ENCODE assay signal across 2 cellular contexts in genomic region chr7:135184254-135184841, GRCh38.
TF ChIP-seq lines count a peak whose summit lies in the region.

No MANE protein-coding gene starts in this region.

TF ChIP-seq in GM12891, 5 proteins besides CTCF, POLR2A, EP300 and RAD21:
- TF ChIP-seq SPI1 (IDR thresholded peaks at IDR 0.05; ENCODE audit: low read depth, low read length), result no peak
- no peak for TF ChIP-seq PAX5 (IDR thresholded peaks at IDR 0.05; ENCODE audit: insufficient read depth, low read length, severe bottlenecking)
- no peak for TF ChIP-seq TAF1 (IDR thresholded peaks at IDR 0.05; ENCODE audit: low read depth, low read length)
- no peak for TF ChIP-seq POU2F2 (IDR thresholded peaks at IDR 0.05; ENCODE audit: low read depth, low read length)
- peak; percentile 29; the same call in 1 of the 2 replicates for TF ChIP-seq POLR2AphosphoS5 (IDR thresholded peaks at IDR 0.05; ENCODE audit: low read depth, low read length)
TF ChIP-seq in GM12891: peak in this region for 1.

TF ChIP-seq in K562, 482 proteins besides CTCF, POLR2A, EP300 and RAD21 (continues in another document):
- TF ChIP-seq ZNF175 (CRISPR knock-in tag; IDR thresholded peaks at IDR 0.05; ENCODE audit: low read depth), result no peak
- TF ChIP-seq CUX1 (CRISPR knock-in tag; IDR thresholded peaks at IDR 0.05), result no peak
- TF ChIP-seq RREB1 (CRISPR knock-in tag; IDR thresholded peaks at IDR 0.05), result no peak
- no peak for TF ChIP-seq GABPA (tag; conservative IDR thresholded peaks at IDR 0.05; ENCODE audit: low read depth)
- no peak for TF ChIP-seq PRMT5 (CRISPR knock-in tag; IDR thresholded peaks at IDR 0.05)
- TF ChIP-seq MCM2 (IDR thresholded peaks at IDR 0.05; ENCODE audit: low read depth), result no peak
- TF ChIP-seq SMARCA4 (IDR thresholded peaks at IDR 0.05), result 0 out of 2 replicates have a peak, but pooled peaks have one; percentile 17
- no peak for TF ChIP-seq IRF1 (CRISPR knock-in tag; IDR thresholded peaks at IDR 0.05; ENCODE audit: borderline replicate concordance)
- TF ChIP-seq ZNF764 (CRISPR knock-in tag; IDR thresholded peaks at IDR 0.05; ENCODE audit: low read depth), result no peak
- peak; percentile 31; the same call in 1 of the 2 replicates for TF ChIP-seq SMARCE1 (IDR thresholded peaks at IDR 0.05)
- no peak for TF ChIP-seq ZFP30 (CRISPR knock-in tag; IDR thresholded peaks at IDR 0.05; ENCODE audit: borderline replicate concordance)
- TF ChIP-seq HCFC1 (IDR thresholded peaks at IDR 0.05; ENCODE audit: low read depth, low read length), result no peak
- TF ChIP-seq ZBTB11 (CRISPR knock-in tag; IDR thresholded peaks at IDR 0.05), result no peak
- no peak for TF ChIP-seq PML (IDR thresholded peaks at IDR 0.05; ENCODE audit: low read length)
- no peak for TF ChIP-seq AFF1 (IDR thresholded peaks at IDR 0.05; ENCODE audit: low read depth in 1 of 2, partially characterized antibody in 2 of 2)
- TF ChIP-seq ETV1 (tag; conservative IDR thresholded peaks at IDR 0.05; ENCODE audit: low read depth), result no peak
- TF ChIP-seq FOXA3 (CRISPR knock-in tag; conservative IDR thresholded peaks at IDR 0.05 in 1 of 2, IDR thresholded peaks at IDR 0.05 in 1 of 2), result peak in 1 of 2 experiments; percentile 26; a peak in 1 of 4 replicates
- TF ChIP-seq NR2F6 (CRISPR knock-in tag; IDR thresholded peaks at IDR 0.05), result no peak
- no peak for TF ChIP-seq SMAD3 (CRISPR knock-in tag; conservative IDR thresholded peaks at IDR 0.05)
- TF ChIP-seq ATF3 (IDR thresholded peaks at IDR 0.05), result peak; percentile 20; the same call in 1 of the 2 replicates
- no peak for TF ChIP-seq ATF3 (CRISPR knock-in tag; conservative IDR thresholded peaks at IDR 0.05)
- no peak for TF ChIP-seq BCOR (IDR thresholded peaks at IDR 0.05)
- no peak for TF ChIP-seq L3MBTL2 (IDR thresholded peaks at IDR 0.05)
- no peak for TF ChIP-seq MAFG (tag; conservative IDR thresholded peaks at IDR 0.05)
- no peak for TF ChIP-seq ZNF354B (CRISPR knock-in tag; IDR thresholded peaks at IDR 0.05)
- no peak for TF ChIP-seq NCOR1 (IDR thresholded peaks at IDR 0.05)
- TF ChIP-seq GTF2A2 (tag; IDR thresholded peaks at IDR 0.05), result no peak
- no peak for TF ChIP-seq TRIM25 (IDR thresholded peaks at IDR 0.05; ENCODE audit: borderline replicate concordance)
- peak; percentile 38; the same call in 1 of the 2 replicates for TF ChIP-seq ARID1B (IDR thresholded peaks at IDR 0.05)
- peak; percentile 11; the same call in 1 of the 2 replicates for TF ChIP-seq PKNOX1 (IDR thresholded peaks at IDR 0.05)
- TF ChIP-seq DPF2 (IDR thresholded peaks at IDR 0.05), result peak; percentile 50; the same call in 1 of the 2 replicates
- no peak for TF ChIP-seq RBM17 (IDR thresholded peaks at IDR 0.05; ENCODE audit: borderline replicate concordance, low read depth, low read length)
